Comparison of ENCODE assay signal across 22 cellular contexts in genomic region chr7:16460789-16461465, GRCh38. TPM values are rescaled to one million over a fixed set of nuclear protein-coding genes. Genes with fewer than 3 reads are reported as not detected.
DNase-seq lines count a peak whose midpoint lies in the region; ATAC-seq, FAIRE-seq and TF ChIP-seq lines count a peak whose summit lies in the region.
"Had no signal": no experiment of that assay in that cellular context is flagged by ENCODE, and none has a peak within 500 bp of the region (broad histone marks: within the 10 kb centered on the region; RNA-seq: fewer than 3 reads in every experiment).

No MANE protein-coding gene starts in this region.

- H3K79me2 ChIP-seq in K562 (ENCODE audit: control insufficient read depth, insufficient read depth, low read length), result peaks cover 24% of the 10 kb centered on the region

- no peaks in the 10 kb centered on the region for H3K9me1 ChIP-seq in K562 (ENCODE audit: control insufficient read depth, insufficient read depth, low read length)

- TF ChIP-seq EP300 in K562 (IDR thresholded peaks at IDR 0.05; ENCODE audit: low read length), result no peak

- TF ChIP-seq CTCF in K562 (IDR thresholded peaks at IDR 0.05 in 2 of 3, conservative IDR thresholded peaks at IDR 0.05 in 1 of 3; ENCODE audit: insufficient read depth in 2 of 3, low read depth in 1 of 3, low read length in 3 of 3), result no peak
- no peak for TF ChIP-seq CTCF in lower lobe of right lung (IDR thresholded peaks at IDR 0.05)

- H3K4me2 ChIP-seq in K562 (ENCODE audit: insufficient read depth, low read length), result no peak overlapping the region
- H3K4me2 ChIP-seq: A549, BLaER1 had no signal

- TF ChIP-seq POLR2A in K562 (conservative IDR thresholded peaks at IDR 0.05), result no peak

- no peak overlapping the region for H2AFZ ChIP-seq in K562 (ENCODE audit: low read depth, low read length)
- H2AFZ ChIP-seq: GM23248 had no signal

- H3K27me3 ChIP-seq in K562 (ENCODE audit: control insufficient read depth in 2 of 2, insufficient read depth in 2 of 2, low read length in 2 of 2) (no peaks in the 10 kb centered on the region), lower lobe of right lung (ENCODE audit: low read depth) (no peaks in the 10 kb centered on the region)
- H3K27me3 ChIP-seq: BLaER1 had no signal

- in situ Hi-C loops in K562 (cut with MboI), result no loop called here

- H3K9me3 ChIP-seq in K562 (replicated peaks; ENCODE audit: control insufficient read depth, insufficient read depth, low read depth, low read length) (no peaks in the 10 kb centered on the region), lower lobe of right lung (no peaks in the 10 kb centered on the region)
- H3K9me3 ChIP-seq: A549, BLaER1 had no signal

- POLR2A ChIA-PET in K562 (lab: Yijun Ruan, JAX), result interaction anchor here (1.7 to 2.2 kb wide), 2 partner anchors 9 to 25 kb away, joined by 4 to 9 read pairs; no protein-coding TSS in a partner anchor

- TF ChIP-seq RAD21 in K562 (CRISPR knock-in tag; conservative IDR thresholded peaks at IDR 0.05 in 1 of 2, IDR thresholded peaks at IDR 0.05 in 1 of 2), result no peak

- no peak for FAIRE-seq in K562 (lab: Jason Lieb, UNC)
- FAIRE-seq: GM12892, GM18507 had no signal

- no peak overlapping the region for H3K27ac ChIP-seq in K562 (ENCODE audit: extremely low read depth, low read depth, low read length)
- H3K27ac ChIP-seq in lower lobe of right lung, result no peak overlapping the region
- H3K27ac ChIP-seq: 22Rv1, A549, BLaER1, GM23248, HL-60 had no signal

- no peaks in the 10 kb centered on the region; a peak in 1 of 5 replicates for H3K4me1 ChIP-seq in K562 (replicated peaks in 1 of 2; ENCODE audit: control insufficient read depth in 2 of 2, insufficient read depth in 2 of 2, low read length in 2 of 2)
- H3K4me1 ChIP-seq in lower lobe of right lung, result no peaks in the 10 kb centered on the region
- H3K4me1 ChIP-seq: A549, BLaER1 had no signal

- DNase-seq in DMS 273 (lab: John Stamatoyannopoulos, UW; ENCODE audit: unreplicated experiment), result peak; percentile 14
- DNase-seq in DMS 273 treated with DMSO at 0.1 percent for 48 hours (lab: John Stamatoyannopoulos, UW), result no peak
- DNase-seq in K562 (ENCODE audit: extremely low read depth in 1 of 4, low spot score in 3 of 4), result no peak
- peak; percentile 76 for DNase-seq in fibroblast of peridontal ligament (ENCODE audit: extremely low read depth)
- no peak for DNase-seq in T-helper 9 cell
- no peak for DNase-seq in lower lobe of right lung
- no peak for DNase-seq in hippocampal formation (lab: John Stamatoyannopoulos, UW)
- DNase-seq: Calu3; CD8-positive, alpha-beta T cell; DMS79; GDM1; GM23248; HCEC 1CT had no signal

- H3K36me3 ChIP-seq in K562 (ENCODE audit: control insufficient read depth, insufficient read depth, low read length) (peaks cover 4% of the 10 kb centered on the region; the same call in 1 of the 3 replicates), lower lobe of right lung (no peaks in the 10 kb centered on the region)
- H3K36me3 ChIP-seq: BLaER1 had no signal

- WGBS in K562 (ENCODE audit: insufficient coverage, low coverage, missing lambda C conversion rate), result 68% methylated on average over 2 of the region's 2 CpGs

- no peak for ATAC-seq in K562
- no peak for ATAC-seq in lower lobe of right lung
- ATAC-seq: A549; CD8-positive, alpha-beta T cell had no signal

- H3K9ac ChIP-seq in K562 (ENCODE audit: insufficient read depth in 1 of 2, low read depth in 2 of 2, low read length in 2 of 2), result no peak overlapping the region
- H3K9ac ChIP-seq: BLaER1, GM23248 had no signal

- no peaks in the 10 kb centered on the region for H4K20me1 ChIP-seq in K562 (replicated peaks; ENCODE audit: control insufficient read depth, insufficient read depth, low read length)
- H4K20me1 ChIP-seq: BLaER1 had no signal

- CTCF ChIA-PET in K562 (lab: Yijun Ruan, JAX; ENCODE audit: low intra/inter-chr PET ratio), result no interaction called here

- BruUV-seq in K562 (replicated peaks; lab: Mats Ljungman, UMichigan), result no TSS peak

- H3K4me3 ChIP-seq in K562 (no peak overlapping the region), lower lobe of right lung (no peak overlapping the region)
- H3K4me3 ChIP-seq: A549, BLaER1, GM23248 had no signal

- intact Hi-C loops in K562 (cut with micrococcal nuclease), result no loop called here
- intact Hi-C loops in lower lobe of right lung (cut with DNase I), result no loop called here

TF ChIP-seq in K562, 482 proteins besides CTCF, POLR2A, EP300 and RAD21 (continues in another document):
- TF ChIP-seq ZFPM2 (CRISPR knock-in tag; IDR thresholded peaks at IDR 0.05), result no peak
- TF ChIP-seq PTTG1 (tag; IDR thresholded peaks at IDR 0.05; ENCODE audit: low read depth), result no peak
- TF ChIP-seq, protein P1, sequence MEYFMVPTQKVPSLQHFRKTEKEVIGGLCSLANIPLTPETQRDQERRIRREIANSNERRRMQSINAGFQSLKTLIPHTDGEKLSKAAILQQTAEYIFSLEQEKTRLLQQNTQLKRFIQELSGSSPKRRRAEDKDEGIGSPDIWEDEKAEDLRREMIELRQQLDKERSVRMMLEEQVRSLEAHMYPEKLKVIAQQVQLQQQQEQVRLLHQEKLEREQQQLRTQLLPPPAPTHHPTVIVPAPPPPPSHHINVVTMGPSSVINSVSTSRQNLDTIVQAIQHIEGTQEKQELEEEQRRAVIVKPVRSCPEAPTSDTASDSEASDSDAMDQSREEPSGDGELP (CRISPR knock-in tag; IDR thresholded peaks at IDR 0.05; ENCODE audit: borderline replicate concordance), result no peak
- no peak for TF ChIP-seq KAT8 (IDR thresholded peaks at IDR 0.05; ENCODE audit: low read depth)
- no peak for TF ChIP-seq SNIP1 (IDR thresholded peaks at IDR 0.05; ENCODE audit: low read depth)
- TF ChIP-seq, protein P2, sequence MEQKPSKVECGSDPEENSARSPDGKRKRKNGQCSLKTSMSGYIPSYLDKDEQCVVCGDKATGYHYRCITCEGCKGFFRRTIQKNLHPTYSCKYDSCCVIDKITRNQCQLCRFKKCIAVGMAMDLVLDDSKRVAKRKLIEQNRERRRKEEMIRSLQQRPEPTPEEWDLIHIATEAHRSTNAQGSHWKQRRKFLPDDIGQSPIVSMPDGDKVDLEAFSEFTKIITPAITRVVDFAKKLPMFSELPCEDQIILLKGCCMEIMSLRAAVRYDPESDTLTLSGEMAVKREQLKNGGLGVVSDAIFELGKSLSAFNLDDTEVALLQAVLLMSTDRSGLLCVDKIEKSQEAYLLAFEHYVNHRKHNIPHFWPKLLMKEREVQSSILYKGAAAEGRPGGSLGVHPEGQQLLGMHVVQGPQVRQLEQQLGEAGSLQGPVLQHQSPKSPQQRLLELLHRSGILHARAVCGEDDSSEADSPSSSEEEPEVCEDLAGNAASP (IDR thresholded peaks at IDR 0.05), result no peak
- TF ChIP-seq CBFB (CRISPR knock-in tag; IDR thresholded peaks at IDR 0.05), result no peak
- TF ChIP-seq CEBPG (CRISPR knock-in tag; IDR thresholded peaks at IDR 0.05), result no peak
- TF ChIP-seq CEBPG (tag; conservative IDR thresholded peaks at IDR 0.05 in 1 of 2, IDR thresholded peaks at IDR 0.05 in 1 of 2), result peak in 1 of 2 experiments; percentile 55; a peak in 2 of 4 replicates
- no peak for TF ChIP-seq TEAD1 (CRISPR knock-in tag; IDR thresholded peaks at IDR 0.05)
- no peak for TF ChIP-seq ZNF551 (CRISPR knock-in tag; IDR thresholded peaks at IDR 0.05)
- TF ChIP-seq NCOA6 (IDR thresholded peaks at IDR 0.05), result no peak

RNA-seq across cellular contexts. Expression of gene SOSTDC1, which starts 4.6 kb away (rescaled TPM):
- 7.4 and 7.9 TPM in 2 replicates for total RNA-seq in K562 (2011; cell fraction: chromatin; rRNA removed; ENCODE audit: low replicate concordance)
- 9.5 and 11.5 TPM in 2 replicates for total RNA-seq in K562 (2011; cell fraction: nucleolus; rRNA removed)
- total RNA-seq in K562 (2011; cell fraction: nucleoplasm; rRNA removed), result 10.8 and 11.1 TPM in 2 replicates
- 8.3 and 10.5 TPM in 2 replicates for total RNA-seq in K562 (2014; rRNA removed)
- 15.0 and 15.1 TPM in 2 replicates for total RNA-seq in K562 (2014; rRNA removed; fragmentation: Illumina TruSeq; extraction: Trizol)
- 23.0 and 23.7 TPM in 2 replicates for total RNA-seq in K562 (2015; rRNA removed; fragmentation: Illumina TruSeq; extraction: Trizol)
- total RNA-seq in K562 (2021), result 8.8 and 12.0 TPM in 2 replicates
- 5.8 and 15.9 TPM in 2 replicates for polyA plus RNA-seq in K562 (2011; rRNA removed)
- 3.5 and 9.8 TPM in 2 replicates for polyA plus RNA-seq in K562 (2011; cell fraction: cytosol; rRNA removed)
- 3.2 and 5.1 TPM in 2 replicates for polyA plus RNA-seq in K562 (2011; cell fraction: nucleus; rRNA removed)
- polyA plus RNA-seq in K562 (2012), result 17.5 and 63.6 TPM in 2 replicates
- polyA plus RNA-seq in K562 (2014; fragmentation: Illumina TruSeq; extraction: Trizol), result 15.3 and 18.4 TPM in 2 replicates
- 10 to 100 TPM; 47.5 to 48.6 TPM for polyA plus RNA-seq in K562 (2014; fragmentation: Nextera tagmentation; extraction: Ambion mirVana)
- polyA plus RNA-seq in K562 (2014; rRNA removed), result 9.8 and 10.1 TPM in 2 replicates
- 4.2 and 12.0 TPM in 2 replicates for polyA minus RNA-seq in K562 (2011; rRNA and poly(A)+ RNA removed)
- polyA minus RNA-seq in K562 (2011; cell fraction: cytosol; rRNA and poly(A)+ RNA removed), result 1.8 and 2.5 TPM in 2 replicates
- 4.2 and 5.4 TPM in 2 replicates for polyA minus RNA-seq in K562 (2011; cell fraction: nucleus; rRNA and poly(A)+ RNA removed)
- total RNA-seq in lower lobe of right lung, result 8.7 TPM
- total RNA-seq: CD8-positive, alpha-beta T cell; Daoy; GM23248; HT1080 had no signal
- polyA plus RNA-seq: A549, CD14-positive monocyte, GM23248 had no signal

RNA-seq across cellular contexts. Expression of gene CRPPA, which starts 39.6 kb away (rescaled TPM):
- total RNA-seq in K562 (2011; cell fraction: chromatin; rRNA removed; ENCODE audit: low replicate concordance), result 7.4 and 19.6 TPM in 2 replicates
- 3.8 and 3.9 TPM in 2 replicates for total RNA-seq in K562 (2011; cell fraction: nucleolus; rRNA removed)
- total RNA-seq in K562 (2011; cell fraction: nucleoplasm; rRNA removed), result 8.7 and 16.9 TPM in 2 replicates
- total RNA-seq in K562 (2014; rRNA removed) (5.9 and 6.6 TPM in 2 replicates), K562 (2014; rRNA removed; fragmentation: Illumina TruSeq; extraction: Trizol) (8.0 and 11.1 TPM in 2 replicates), K562 (2015; rRNA removed; fragmentation: Illumina TruSeq; extraction: Trizol) (13.3 and 14.4 TPM in 2 replicates), K562 (2021) (8.6 and 9.1 TPM in 2 replicates), lower lobe of right lung (3.0 TPM)
- polyA plus RNA-seq in K562 (2011; rRNA removed) (5.5 and 7.8 TPM in 2 replicates), K562 (2014; fragmentation: Illumina TruSeq; extraction: Trizol) (4.2 and 4.3 TPM in 2 replicates), K562 (2014; fragmentation: Nextera tagmentation; extraction: Ambion mirVana) (1 to 10 TPM; 3.9 to 8.2 TPM), K562 (2014; rRNA removed) (3.4 and 5.1 TPM in 2 replicates)
- polyA plus RNA-seq in K562 (2011; cell fraction: cytosol; rRNA removed), result 1.6 and 2.5 TPM in 2 replicates
- polyA plus RNA-seq in K562 (2011; cell fraction: nucleus; rRNA removed), result 3.8 and 3.9 TPM in 2 replicates
- polyA plus RNA-seq in K562 (2012), result 7.4 and 8.8 TPM in 2 replicates
- polyA minus RNA-seq in K562 (2011; rRNA and poly(A)+ RNA removed), result 15.2 and 16.9 TPM in 2 replicates
- 4.2 and 4.9 TPM in 2 replicates for polyA minus RNA-seq in K562 (2011; cell fraction: cytosol; rRNA and poly(A)+ RNA removed)
- polyA minus RNA-seq in K562 (2011; cell fraction: nucleus; rRNA and poly(A)+ RNA removed), result 16.7 and 18.3 TPM in 2 replicates

Comparison
In these comparisons a context has a peak if more than half of its experiments do, and no peak if none do; other contexts are left out.
1. DNase-seq: peak in DMS 273 (single experiment) and fibroblast of peridontal ligament (single experiment); none in DMS 273 treated with DMSO at 0.1 percent for 48 hours (single experiment), K562 (0 of 4), T-helper 9 cell (single experiment), lower lobe of right lung (single experiment) and hippocampal formation (0 of 2).